ENCODE assay signal across 24 cellular contexts in the genomic region with DNA sequence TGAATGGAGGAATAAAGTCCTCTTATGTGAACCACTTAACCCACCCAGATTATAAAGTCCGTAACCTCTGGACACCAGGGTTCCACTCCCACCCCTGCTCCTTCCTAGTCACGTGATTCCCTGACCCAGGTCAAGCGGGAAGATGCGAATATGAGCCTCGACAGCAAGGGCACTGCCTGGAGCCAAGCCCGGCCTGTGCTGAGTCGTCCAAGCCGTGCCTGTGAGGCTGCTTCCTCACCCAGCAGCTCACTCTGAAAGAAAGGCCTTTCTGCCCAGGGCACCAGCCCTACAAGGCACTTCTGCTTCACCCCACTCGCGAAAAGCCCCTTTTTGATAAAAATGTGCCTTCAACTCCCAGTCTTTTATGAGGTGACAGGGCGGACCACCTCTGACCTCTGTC.
DNase-seq lines count a peak whose midpoint lies in the region; ATAC-seq and TF ChIP-seq lines count a peak whose summit lies in the region.
"Had no signal": no experiment of that assay in that cellular context is flagged by ENCODE, and none has a peak within 500 bp of the region (broad histone marks: within the 10 kb centered on the region; RNA-seq: fewer than 3 reads in every experiment).

No MANE protein-coding gene starts in this region.

- no peaks in the 10 kb centered on the region for H3K9me3 ChIP-seq in HCT116 (ENCODE audit: control insufficient read depth in 1 of 2, insufficient read depth in 1 of 2, low read depth in 1 of 2, low read length in 2 of 2)
- H3K9me3 ChIP-seq in Panc1 (ENCODE audit: control insufficient read depth, insufficient read depth, low read depth, low read length) = no peaks in the 10 kb centered on the region
- no peaks in the 10 kb centered on the region for H3K9me3 ChIP-seq in HAP-1
- H3K9me3 ChIP-seq: Peyer's patch, SJSA1 had no signal

- CTCF ChIA-PET in Calu3 (lab: Charles Lee) = no interaction called here
- CTCF ChIA-PET in HCT116 (lab: Charles Lee) = no interaction called here
- CTCF ChIA-PET in Panc1 (lab: Charles Lee) = interaction anchor here (0.7 kb wide), 1 partner anchor 185 kb away, joined by 5 read pairs; no protein-coding TSS in a partner anchor

- H3K4me1 ChIP-seq in HCT116 (ENCODE audit: control insufficient read depth in 1 of 2, insufficient read depth in 2 of 2, low read length in 2 of 2) (no peaks in the 10 kb centered on the region), Panc1 (ENCODE audit: control insufficient read depth, insufficient read depth, low read length) (no peaks in the 10 kb centered on the region), HAP-1 (no peaks in the 10 kb centered on the region)
- H3K4me1 ChIP-seq: Peyer's patch, SJSA1 had no signal

- no peak overlapping the region for H3K4me2 ChIP-seq in HCT116 (ENCODE audit: low read length)

- H3K36me3 ChIP-seq in HCT116 (ENCODE audit: control insufficient read depth in 1 of 2, insufficient read depth in 2 of 2, low read length in 2 of 2) = peaks cover 4% of the 10 kb centered on the region in 2 experiments; a peak in 1 of 4 replicates
- no peaks in the 10 kb centered on the region for H3K36me3 ChIP-seq in Panc1 (ENCODE audit: control insufficient read depth, insufficient read depth, low read length)
- no peaks in the 10 kb centered on the region for H3K36me3 ChIP-seq in HAP-1 (replicated peaks)

- no peak overlapping the region for H3K27ac Mint-ChIP-seq in Calu3 (ENCODE audit: unreplicated experiment)
- H3K27ac Mint-ChIP-seq in endothelial cell (ENCODE audit: unreplicated experiment) = no peak overlapping the region
- H3K27ac Mint-ChIP-seq: CD8-positive, alpha-beta T cell had no signal

- no peak overlapping the region for H2AFZ ChIP-seq in HCT116 (ENCODE audit: low read depth, low read length, poor library complexity, severe bottlenecking)

- H3K9me3 Mint-ChIP-seq in Calu3 (ENCODE audit: low read depth, unreplicated experiment) (no peaks in the 10 kb centered on the region), endothelial cell (ENCODE audit: unreplicated experiment) (no peaks in the 10 kb centered on the region)
- H3K9me3 Mint-ChIP-seq: CD8-positive, alpha-beta T cell had no signal

- DNase-seq in Calu3 (no peak), HCT116 (ENCODE audit: low read depth, low spot score) (no peak), Panc1 (ENCODE audit: low read depth, low spot score) (no peak), endothelial cell (ENCODE audit: low spot score) (no peak), HAP-1 (ENCODE audit: low spot score in 2 of 2) (no peak), T-helper 9 cell (no peak), SKM-1 treated with dmso at 0.1 percent for 144 hours (lab: John Stamatoyannopoulos, UW; ENCODE audit: unreplicated experiment) (no peak)
- DNase-seq: 8988T; AML-193; C1 segment of cervical spinal cord; CD8-positive, alpha-beta T cell; HCEC 1CT; KG1; NCI-H1092 treated with DMSO at 0.1 percent for 48 hours; NCI-H1436 treated with DMSO at 0.1 percent for 48 hours; NCI-H2029 treated with DMSO at 0.1 percent for 48 hours; NCI-H226; NCI-H510A treated with DMSO at 0.1 percent for 48 hours; NCI-H748 treated with DMSO at 0.1 percent for 48 hours; Peyer's patch; SW 1271 had no signal

- no peak overlapping the region for H3K9ac ChIP-seq in HCT116 (ENCODE audit: low read length)

- TF ChIP-seq CTCF in Calu3 (IDR thresholded peaks at IDR 0.05; ENCODE audit: unreplicated experiment) (peak; percentile 14), HCT116 (IDR thresholded peaks at IDR 0.05 in 2 of 3, conservative IDR thresholded peaks at IDR 0.05 in 1 of 3; ENCODE audit: borderline replicate concordance in 1 of 3, insufficient read depth in 1 of 3, low read depth in 2 of 3, low read length in 2 of 3) (no peak), Panc1 (IDR thresholded peaks at IDR 0.05) (no peak), endothelial cell (IDR thresholded peaks at IDR 0.05; ENCODE audit: unreplicated experiment) (no peak)

- no peaks in the 10 kb centered on the region for H3K9me2 ChIP-seq in HCT116 (ENCODE audit: insufficient read depth)

- ATAC-seq in HCT116 = no peak; the same call in 1 of the 2 replicates
- ATAC-seq in Panc1 = 0 out of 2 replicates have a peak, but pooled peaks have one; percentile 47
- no peak for ATAC-seq in HG03521 (IDR thresholded peaks at IDR 0.05; ENCODE audit: unreplicated experiment)
- ATAC-seq: CD8-positive, alpha-beta T cell; Right ventricle myocardium inferior had no signal

- RAD21 ChIA-PET in HCT116 (lab: Charles Lee; ENCODE audit: low non-redundant PET in 1 of 2, low total read pairs in 2 of 2, uncharacterized antibody in 2 of 2, unreplicated experiment in 2 of 2) = no interaction called here

- H3K27me3 ChIP-seq in HCT116 (ENCODE audit: insufficient read depth, low read length) = no peaks in the 10 kb centered on the region
- no peaks in the 10 kb centered on the region for H3K27me3 ChIP-seq in Panc1 (ENCODE audit: control insufficient read depth, insufficient read depth, low read length)
- H3K27me3 ChIP-seq in HAP-1 (ENCODE audit: low read depth) = no peaks in the 10 kb centered on the region
- H3K27me3 ChIP-seq: Peyer's patch, SJSA1 had no signal

- no peak for TF ChIP-seq RAD21 in HCT116 (IDR thresholded peaks at IDR 0.05; ENCODE audit: low read depth)

- no peak overlapping the region for H3K4me3 Mint-ChIP-seq in Calu3 (ENCODE audit: low read depth, unreplicated experiment)
- peak overlapping the region; percentile 16 for H3K4me3 Mint-ChIP-seq in endothelial cell (ENCODE audit: unreplicated experiment)
- H3K4me3 Mint-ChIP-seq: CD8-positive, alpha-beta T cell had no signal

- H4K20me1 ChIP-seq in HCT116 (ENCODE audit: insufficient read depth) = no peaks in the 10 kb centered on the region

- TF ChIP-seq POLR2A in HCT116 (IDR thresholded peaks at IDR 0.05; ENCODE audit: borderline replicate concordance, extremely low read depth, insufficient read depth, insufficient read length) = no peak

- H3K27me3 Mint-ChIP-seq in Calu3 (ENCODE audit: unreplicated experiment) (no peaks in the 10 kb centered on the region), endothelial cell (ENCODE audit: unreplicated experiment) (peaks cover 2% of the 10 kb centered on the region)

- BruUV-seq in Calu3 (replicated peaks; lab: Mats Ljungman, UMichigan) (no TSS peak), HCT116 (replicated peaks; lab: Mats Ljungman, UMichigan) (TSS peak; percentile 39), Panc1 (replicated peaks; lab: Mats Ljungman, UMichigan) (no TSS peak)

- in situ Hi-C loops in Panc1 (cut with HindIII; ENCODE audit: low pct_unique_long_range_greater_than_20kb, low sequenced_read_pairs) (no loop called here), HAP-1 (cut with MboI; ENCODE audit: low sequenced_read_pairs) (no loop called here)

- POLR2A ChIA-PET in HCT116 (lab: Charles Lee) (no interaction called here), Panc1 (lab: Charles Lee) (no interaction called here)

- H3K4me3 ChIP-seq in HCT116 (replicated peaks in 1 of 2; ENCODE audit: low read depth in 1 of 2, low read length in 2 of 2) (no peak overlapping the region), Panc1 (ENCODE audit: low read depth in 2 of 2, low read length in 2 of 2) (no peak overlapping the region), HAP-1 (no peak overlapping the region)
- H3K4me3 ChIP-seq: Peyer's patch, SJSA1 had no signal

- no peak overlapping the region for H3K27ac ChIP-seq in HCT116 (ENCODE audit: low read depth, low read length)
- H3K27ac ChIP-seq in Panc1 (ENCODE audit: low read length) = no peak overlapping the region
- H3K27ac ChIP-seq: Peyer's patch, SJSA1 had no signal

- H3K79me2 ChIP-seq in HCT116 (ENCODE audit: insufficient read depth, low read length) = 0 out of 2 replicates have a peak, but pooled peaks cover 2% of the 10 kb centered on the region

- no peaks in the 10 kb centered on the region for H3K4me1 Mint-ChIP-seq in Calu3 (ENCODE audit: low read depth, unreplicated experiment)
- H3K4me1 Mint-ChIP-seq in endothelial cell (ENCODE audit: unreplicated experiment) = peaks cover 7% of the 10 kb centered on the region

- intact Hi-C loops in Calu3 (cut with micrococcal nuclease; ENCODE audit: unreplicated experiment) = no loop called here
- intact Hi-C loops in HCT116 (cut with micrococcal nuclease) = no loop called here
- intact Hi-C loops in Panc1 (cut with micrococcal nuclease; ENCODE audit: unreplicated experiment) = no loop called here

- H3K36me3 Mint-ChIP-seq in Calu3 (ENCODE audit: insufficient read depth, unreplicated experiment) = peaks cover 49% of the 10 kb centered on the region
- peaks cover 15% of the 10 kb centered on the region for H3K36me3 Mint-ChIP-seq in endothelial cell (ENCODE audit: low read depth, unreplicated experiment)

TF ChIP-seq in HCT116, 20 proteins besides CTCF, POLR2A, EP300 and RAD21 (continues in another document):
- TF ChIP-seq, protein P1, sequence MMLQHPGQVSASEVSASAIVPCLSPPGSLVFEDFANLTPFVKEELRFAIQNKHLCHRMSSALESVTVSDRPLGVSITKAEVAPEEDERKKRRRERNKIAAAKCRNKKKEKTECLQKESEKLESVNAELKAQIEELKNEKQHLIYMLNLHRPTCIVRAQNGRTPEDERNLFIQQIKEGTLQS (IDR thresholded peaks at IDR 0.05) = no peak
- TF ChIP-seq FOSL1 (IDR thresholded peaks at IDR 0.05; ENCODE audit: low read depth) = no peak
- no peak for TF ChIP-seq ELF1 (IDR thresholded peaks at IDR 0.05; ENCODE audit: borderline replicate concordance, low read depth)
- TF ChIP-seq POLR2AphosphoS5 (IDR thresholded peaks at IDR 0.05; ENCODE audit: low read depth, low read length) = no peak
- no peak for TF ChIP-seq SP1 (IDR thresholded peaks at IDR 0.05; ENCODE audit: low read depth)
- TF ChIP-seq EGR1 (IDR thresholded peaks at IDR 0.05; ENCODE audit: low read depth) = no peak
- no peak for TF ChIP-seq SRF (IDR thresholded peaks at IDR 0.05; ENCODE audit: low read depth)
- no peak for TF ChIP-seq CBX3 (IDR thresholded peaks at IDR 0.05; ENCODE audit: low read depth)
